In the genomic region with DNA sequence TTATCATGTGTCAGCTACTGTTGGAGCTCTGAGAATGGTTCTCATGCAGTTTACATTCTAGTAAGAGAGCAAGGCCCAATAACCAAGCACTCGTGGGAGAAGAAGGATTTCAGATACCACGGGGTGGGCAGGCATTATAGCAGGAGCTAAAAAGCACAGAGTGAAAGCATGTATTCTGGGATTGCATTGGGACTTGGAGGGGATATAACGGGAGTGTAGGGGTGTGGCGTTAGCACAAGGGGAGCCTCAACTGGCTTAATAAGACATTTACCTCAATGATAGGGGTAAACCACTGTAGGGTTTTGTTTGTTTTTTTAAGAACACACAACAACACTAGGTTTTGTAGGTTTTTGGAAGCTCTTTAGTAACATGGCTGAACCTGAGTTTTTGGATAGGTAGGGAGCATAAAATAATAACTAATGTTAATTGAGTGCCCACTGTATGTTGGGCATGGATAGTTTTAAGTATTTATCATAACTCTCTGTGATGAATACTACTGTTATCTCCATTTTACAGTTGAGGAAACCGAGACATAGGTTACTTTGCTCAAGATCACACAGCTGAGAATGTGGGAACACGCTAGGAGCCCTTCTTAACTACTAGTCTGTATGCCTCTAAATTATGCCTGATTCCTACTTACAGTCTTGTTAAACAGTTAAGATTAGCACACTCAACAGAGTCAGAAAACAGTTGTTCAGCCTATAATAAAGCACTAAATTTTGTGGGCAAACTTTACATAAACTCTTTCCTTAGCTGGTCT, we compare ENCODE assay signal across 8 cellular contexts. TPM values are rescaled to one million over a fixed set of nuclear protein-coding genes. Genes with fewer than 3 reads are reported as not detected.
DNase-seq lines count a peak whose midpoint lies in the region; ATAC-seq and TF ChIP-seq lines count a peak whose summit lies in the region.
"Had no signal": no experiment of that assay in that cellular context is flagged by ENCODE, and none has a peak within 500 bp of the region (broad histone marks: within the 10 kb centered on the region; RNA-seq: fewer than 3 reads in every experiment).

No MANE protein-coding gene starts in this region.

- no peak for ATAC-seq in PC-3
- no peak for ATAC-seq in GM21423 (IDR thresholded peaks at IDR 0.05; ENCODE audit: unreplicated experiment)
- ATAC-seq in GM18502 (IDR thresholded peaks at IDR 0.05; ENCODE audit: poor library complexity, unreplicated experiment): no peak

- no peaks in the 10 kb centered on the region for H3F3A ChIP-seq in PC-3 (ENCODE audit: low read length, unreplicated experiment)

- H3K27ac ChIP-seq in PC-3 (ENCODE audit: low read length) (no peak overlapping the region), sigmoid colon (peak overlapping the region; percentile 95 to 99 (median 98))

- H3K4me3 ChIP-seq in PC-3 (ENCODE audit: low read length) (peak overlapping the region; percentile 89), endocrine pancreas (ENCODE audit: control insufficient read depth, insufficient read depth, low read length) (peak overlapping the region; percentile 74), sigmoid colon (no peak overlapping the region)

- peak overlapping the region; percentile 96 for H3K4me2 ChIP-seq in PC-3 (ENCODE audit: low read length)

- in situ Hi-C loops in GM18951 (cut with MboI; ENCODE audit: low sequenced_read_pairs, unreplicated experiment): no loop called here

- H3K36me3 ChIP-seq in PC-3 (ENCODE audit: low read depth, low read length): no peaks in the 10 kb centered on the region
- H3K36me3 ChIP-seq in endocrine pancreas (ENCODE audit: control insufficient read depth, insufficient read depth, low read length): no peaks in the 10 kb centered on the region
- no peaks in the 10 kb centered on the region for H3K36me3 ChIP-seq in sigmoid colon

- POLR2A ChIA-PET in PC-3 (lab: Charles Lee; ENCODE audit: unreplicated experiment): no interaction called here

- H3K9ac ChIP-seq in PC-3 (ENCODE audit: low read length): 0 out of 2 replicates have a peak overlapping the region, but pooled peaks have one; percentile 86
- H3K9ac ChIP-seq in endocrine pancreas (ENCODE audit: control insufficient read depth, insufficient read depth, low read length): no peak overlapping the region

- CTCF ChIA-PET in PC-3 (lab: Charles Lee): interaction anchor here (0.7 kb wide), 1 partner anchor 100 kb away, joined by 3 read pairs; no protein-coding TSS in a partner anchor

- WGBS in sigmoid colon, 2 donors: 60 to 72% methylated on average over 6 of the region's 6 CpGs

- intact Hi-C loops in PC-3 (cut with micrococcal nuclease) (loop anchor here (1.0 to 5.0 kb wide), 4 partner anchors 20 to 237 kb away; partner anchors contain the start of genes EIF2A and SERP1), sigmoid colon (cut with DNase I) (loop anchor here (5.0 kb wide), 1 partner anchor 503 kb away; no protein-coding TSS in a partner anchor)

- no peak overlapping the region for H2AFZ ChIP-seq in PC-3 (ENCODE audit: low read length)

- H4K20me1 ChIP-seq in PC-3 (ENCODE audit: low read length): peaks cover 18% of the 10 kb centered on the region

- no peaks in the 10 kb centered on the region for H3K27me3 ChIP-seq in PC-3 (ENCODE audit: low read length)
- no peaks in the 10 kb centered on the region for H3K27me3 ChIP-seq in endocrine pancreas (ENCODE audit: control insufficient read depth, insufficient read depth, low read length)
- no peaks in the 10 kb centered on the region for H3K27me3 ChIP-seq in sigmoid colon

- TF ChIP-seq POLR2A in GM18951 (IDR thresholded peaks at IDR 0.05; ENCODE audit: extremely low read depth, insufficient read depth, insufficient read length) (peak; percentile 23), sigmoid colon (IDR thresholded peaks at IDR 0.05) (no peak)

- no peak for TF ChIP-seq EP300 in sigmoid colon (IDR thresholded peaks at IDR 0.05)

- H3K4me1 ChIP-seq in PC-3 (ENCODE audit: insufficient read depth, low read length): peaks cover 38% of the 10 kb centered on the region
- H3K4me1 ChIP-seq in endocrine pancreas (ENCODE audit: control insufficient read depth, insufficient read depth, low read length): peaks cover 15% of the 10 kb centered on the region
- H3K4me1 ChIP-seq in sigmoid colon: peaks cover 0 to 27% (median 24%) of the 10 kb centered on the region in 4 donors

- no TSS peak for BruUV-seq in PC-3 (replicated peaks; lab: Mats Ljungman, UMichigan)

- H3K9me3 ChIP-seq in PC-3 (ENCODE audit: low read length) (no peaks in the 10 kb centered on the region), endocrine pancreas (ENCODE audit: control insufficient read depth, low read length) (no peaks in the 10 kb centered on the region), sigmoid colon (no peaks in the 10 kb centered on the region)
- H3K9me3 ChIP-seq: HAP-1 had no signal

- TF ChIP-seq CTCF in PC-3 (conservative IDR thresholded peaks at IDR 0.05; ENCODE audit: low read depth, low read length) (no peak), sigmoid colon (IDR thresholded peaks at IDR 0.05) (no peak)

- peaks cover 33% of the 10 kb centered on the region for H3K79me2 ChIP-seq in PC-3 (ENCODE audit: low read length)

- DNase-seq in PC-3 (no peak), sigmoid colon (no peak), mucosa of gallbladder (ENCODE audit: low spot score) (no peak)

- H3K9me2 ChIP-seq in PC-3 (replicated peaks; ENCODE audit: low read length): no peaks in the 10 kb centered on the region

RNA-seq across cellular contexts. Expression of gene SIAH2, which starts 1.8 kb away (rescaled TPM):
- total RNA-seq in PC-3 (2014; rRNA removed) (37.8 and 51.8 TPM in 2 replicates), sigmoid colon (10 to 100 TPM; 21.2 to 35.0 (median 24.5) TPM), mucosa of gallbladder (33.7 TPM)
- 10 to 100 TPM; 12.0 to 19.1 (median 15.0) TPM for polyA plus RNA-seq in sigmoid colon

Comparison
In these comparisons a context has a peak if more than half of its experiments do, and no peak if none do; other contexts are left out.
1. H3K4me3 ChIP-seq: peak in PC-3 (single experiment) and endocrine pancreas (single experiment); none in sigmoid colon (0 of 4).